Comparison of ENCODE assay signal across 8 cellular contexts in the genomic region with DNA sequence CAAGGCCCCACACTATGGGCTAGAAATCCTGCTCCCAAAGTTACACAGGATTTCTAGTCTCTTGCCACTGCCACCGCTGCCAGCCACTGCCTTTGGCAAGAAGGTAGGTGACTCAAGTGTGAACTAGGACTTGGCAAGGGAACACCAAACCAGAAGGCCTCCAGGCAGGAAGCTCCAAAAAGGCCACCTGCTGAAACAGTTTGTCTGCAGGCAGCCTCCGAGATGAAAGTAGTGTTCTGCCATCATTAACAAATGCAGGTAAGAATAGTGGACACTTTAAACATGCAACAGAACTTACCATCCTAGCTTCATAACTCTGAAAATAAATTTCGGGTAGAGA. TPM values are rescaled to one million over a fixed set of nuclear protein-coding genes. Genes with fewer than 3 reads are reported as not detected.
DNase-seq lines count a peak whose midpoint lies in the region; ATAC-seq lines count a peak whose summit lies in the region.

No MANE protein-coding gene starts in this region.

- DNase-seq in Ammon's horn (ENCODE audit: low spot score) (peak; percentile 75), LHCN-M2 (ENCODE audit: low read depth) (peak; percentile 18), anterior cingulate cortex (lab: John Stamatoyannopoulos, UW) (peak in 41 of 58 donors; percentile 7 to 63 (median 26)), midbrain (lab: John Stamatoyannopoulos, UW) (peak; percentile 45), RKO (ENCODE audit: low spot score) (no peak), activated gamma-delta T cell treated with Interleukin-2 at 50 U/mL for 16 hours (no peak)

- ATAC-seq in GM21529 (IDR thresholded peaks at IDR 0.05; ENCODE audit: unreplicated experiment) (no peak), GM21619 (IDR thresholded peaks at IDR 0.05; ENCODE audit: unreplicated experiment) (no peak)

RNA-seq across cellular contexts. Expression of gene ANKRD44, which starts 3.9 kb away (rescaled TPM):
- total RNA-seq in LHCN-M2 (2014; rRNA removed): 3.0 and 4.0 TPM in 2 replicates
- polyA plus RNA-seq in LHCN-M2 (2012): 4.4 TPM

Comparison
In these comparisons a context has a peak if more than half of its experiments do, and no peak if none do; other contexts are left out.
1. DNase-seq: peak in Ammon's horn (single experiment), LHCN-M2 (single experiment), anterior cingulate cortex (41 of 58) and midbrain (single experiment); none in RKO (single experiment) and activated gamma-delta T cell treated with Interleukin-2 at 50 U/mL for 16 hours (single experiment).